16 cellular contexts compared by ENCODE assay signal in genomic region chr14:101474563-101475467, GRCh38.
DNase-seq lines count a peak whose midpoint lies in the region; ATAC-seq, FAIRE-seq and TF ChIP-seq lines count a peak whose summit lies in the region.
"Had no signal": no experiment of that assay in that cellular context is flagged by ENCODE, and none has a peak within 500 bp of the region (broad histone marks: within the 10 kb centered on the region; RNA-seq: fewer than 3 reads in every experiment).

No MANE protein-coding gene starts in this region.

- FAIRE-seq in A549 (lab: Jason Lieb, UNC): no peak

- peak overlapping the region; percentile 97 to 99 for H3K27ac ChIP-seq in A549
- H3K27ac ChIP-seq: psoas muscle had no signal

- peaks cover 49% of the 10 kb centered on the region for H3K4me1 ChIP-seq in A549
- H3K4me1 ChIP-seq: psoas muscle had no signal

- no peak for TF ChIP-seq EP300 in A549 (IDR thresholded peaks at IDR 0.05)

- no peak for TF ChIP-seq CTCF in A549 (IDR thresholded peaks at IDR 0.05)

- WGBS in A549 (ENCODE audit: missing lambda C conversion rate): 73% methylated on average over 21 of the region's 21 CpGs

- CTCF ChIA-PET in A549 (lab: Yijun Ruan, JAX): interaction anchor here (1.1 to 4.1 kb wide), 6 partner anchors 7 to 240 kb away, joined by 4 to 16 read pairs (median 8); no protein-coding TSS in a partner anchor

- TF ChIP-seq POLR2A in A549 (IDR thresholded peaks at IDR 0.05; ENCODE audit: low read length): no peak

- no peaks in the 10 kb centered on the region for H3K9me3 ChIP-seq in A549
- H3K9me3 ChIP-seq: left lung, psoas muscle had no signal

- peak overlapping the region; percentile 88 for H3K4me2 ChIP-seq in A549

- POLR2A ChIA-PET in A549 (lab: Yijun Ruan, JAX): interaction anchor here (1.6 kb wide), 1 partner anchor 89 kb away, joined by 11 read pairs; no protein-coding TSS in a partner anchor

- no peak for DNase-seq in A549 (ENCODE audit: low read depth in 1 of 2, low spot score in 1 of 2)
- peak; percentile 28 for DNase-seq in SW480 (ENCODE audit: low spot score)
- peak; percentile 33 for DNase-seq in left lobe of liver (ENCODE audit: low spot score)
- DNase-seq in smooth muscle cell of the brain vasculature (ENCODE audit: low read depth, low spot score): peak; percentile 18
- no peak for DNase-seq in NCI-H146 treated with DMSO at 0.1 percent for 48 hours (lab: John Stamatoyannopoulos, UW; ENCODE audit: unreplicated experiment)
- no peak for DNase-seq in activated naive CD4-positive, alpha-beta T cell treated with Interleukin-2 at 50 U/mL for 16 hours
- DNase-seq: activated B cell treated with CpG ODN at 0.5 μM for 24 hours; activated naive CD4-positive, alpha-beta T cell; COR-L47; NCI-H1048; psoas muscle; RPMI8226; T-helper 1 cell had no signal

- H3K4me3 ChIP-seq in A549: peak overlapping the region; percentile 66
- H3K4me3 ChIP-seq: left lung, psoas muscle had no signal

- ATAC-seq in A549: no peak
- ATAC-seq in left lobe of liver: no peak
- ATAC-seq in GM18498 (IDR thresholded peaks at IDR 0.05; ENCODE audit: unreplicated experiment): no peak
- no peak for ATAC-seq in GM21825 (IDR thresholded peaks at IDR 0.05; ENCODE audit: unreplicated experiment)

- no peak for TF ChIP-seq RAD21 in A549 (conservative IDR thresholded peaks at IDR 0.05 in 1 of 2, IDR thresholded peaks at IDR 0.05 in 1 of 2)

TF ChIP-seq in A549, 52 proteins besides CTCF, POLR2A, EP300 and RAD21:
- TF ChIP-seq TP53 (CRISPR knock-in tag; IDR thresholded peaks at IDR 0.05): no peak
- no peak for TF ChIP-seq HOXA7 (CRISPR knock-in tag; IDR thresholded peaks at IDR 0.05)
- TF ChIP-seq ZNF302 (CRISPR knock-in tag; IDR thresholded peaks at IDR 0.05): no peak
- TF ChIP-seq HDAC2 (IDR thresholded peaks at IDR 0.05): no peak
- TF ChIP-seq KDM1A (IDR thresholded peaks at IDR 0.05; ENCODE audit: low read depth): peak; percentile 66; the same call in 1 of the 2 replicates
- TF ChIP-seq, protein P1, sequence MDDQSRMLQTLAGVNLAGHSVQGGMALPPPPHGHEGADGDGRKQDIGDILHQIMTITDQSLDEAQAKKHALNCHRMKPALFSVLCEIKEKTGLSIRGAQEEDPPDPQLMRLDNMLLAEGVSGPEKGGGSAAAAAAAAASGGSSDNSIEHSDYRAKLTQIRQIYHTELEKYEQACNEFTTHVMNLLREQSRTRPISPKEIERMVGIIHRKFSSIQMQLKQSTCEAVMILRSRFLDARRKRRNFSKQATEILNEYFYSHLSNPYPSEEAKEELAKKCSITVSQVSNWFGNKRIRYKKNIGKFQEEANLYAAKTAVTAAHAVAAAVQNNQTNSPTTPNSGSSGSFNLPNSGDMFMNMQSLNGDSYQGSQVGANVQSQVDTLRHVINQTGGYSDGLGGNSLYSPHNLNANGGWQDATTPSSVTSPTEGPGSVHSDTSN (IDR thresholded peaks at IDR 0.05): no peak
- no peak for TF ChIP-seq ZC3H11A (IDR thresholded peaks at IDR 0.05)
- no peak for TF ChIP-seq NPAS2 (CRISPR knock-in tag; IDR thresholded peaks at IDR 0.05; ENCODE audit: borderline replicate concordance)
- TF ChIP-seq RARB (CRISPR knock-in tag; IDR thresholded peaks at IDR 0.05): no peak

Comparison
In these comparisons a context has a peak if more than half of its experiments do, and no peak if none do; other contexts are left out.
1. DNase-seq: peak in SW480 (single experiment), left lobe of liver (single experiment) and smooth muscle cell of the brain vasculature (single experiment); none in A549 (0 of 2), NCI-H146 treated with DMSO at 0.1 percent for 48 hours (single experiment) and activated naive CD4-positive, alpha-beta T cell treated with Interleukin-2 at 50 U/mL for 16 hours (single experiment).